ENCODE assay signal across 8 cellular contexts in genomic region chr4:77861500-77861899, GRCh38. TPM values are rescaled to one million over a fixed set of nuclear protein-coding genes. Genes with fewer than 3 reads are reported as not detected.
DNase-seq lines count a peak whose midpoint lies in the region; ATAC-seq and TF ChIP-seq lines count a peak whose summit lies in the region.

No MANE protein-coding gene starts in this region.

- TF ChIP-seq CTCF in WI38 (IDR thresholded peaks at IDR 0.05; ENCODE audit: low read depth, low read length) (no peak), suprapubic skin (IDR thresholded peaks at IDR 0.05) (no peak)

- peak overlapping the region; percentile 97 for H3K4me3 Mint-ChIP-seq in activated CD4-positive, alpha-beta T cell treated with anti-CD3 and anti-CD28 coated beads, Interleukin-2, amount 10 ng/mL, durations not matched to agents 7 days and 5 days

- TF ChIP-seq EP300 in suprapubic skin (IDR thresholded peaks at IDR 0.05): no peak

- peak overlapping the region; percentile 95 for H3K4me3 ChIP-seq in WI38 (ENCODE audit: low read depth, low read length)
- H3K4me3 ChIP-seq in suprapubic skin: peak overlapping the region; percentile 73

- peak overlapping the region; percentile 99 for H3K27ac ChIP-seq in suprapubic skin

- TF ChIP-seq POLR2A in suprapubic skin (IDR thresholded peaks at IDR 0.05): no peak

- peaks cover 14% of the 10 kb centered on the region for H3K36me3 Mint-ChIP-seq in activated CD4-positive, alpha-beta T cell treated with anti-CD3 and anti-CD28 coated beads, Interleukin-2, amount 10 ng/mL, durations not matched to agents 7 days and 5 days (ENCODE audit: low read depth)

- H3K27ac Mint-ChIP-seq in activated CD4-positive, alpha-beta T cell treated with anti-CD3 and anti-CD28 coated beads, Interleukin-2, amount 10 ng/mL, durations not matched to agents 7 days and 5 days: peak overlapping the region; percentile 98

- no peaks in the 10 kb centered on the region for H3K9me3 ChIP-seq in suprapubic skin

- DNase-seq in activated CD4-positive, alpha-beta T cell treated with anti-CD3 and anti-CD28 coated beads, Interleukin-2, amount 10 ng/mL, durations not matched to agents 7 days and 5 days: no peak
- no peak for DNase-seq in activated CD4-positive, alpha-beta T cell treated with anti-CD3 and anti-CD28 coated beads, Interleukin-2, amount 50 U/mL, for 48 hours
- DNase-seq in iris pigment epithelial cell (ENCODE audit: low read depth): peak; percentile 27
- no peak for DNase-seq in suprapubic skin (ENCODE audit: low spot score in 2 of 2)

- H3K4me1 ChIP-seq in suprapubic skin: peaks cover 20% of the 10 kb centered on the region

- H3K27me3 ChIP-seq in suprapubic skin: no peaks in the 10 kb centered on the region

- peaks cover 2% of the 10 kb centered on the region for H3K27me3 Mint-ChIP-seq in activated CD4-positive, alpha-beta T cell treated with anti-CD3 and anti-CD28 coated beads, Interleukin-2, amount 10 ng/mL, durations not matched to agents 7 days and 5 days

- 72% methylated on average over 1 of the region's 1 CpG for WGBS in suprapubic skin

- H3K4me1 Mint-ChIP-seq in activated CD4-positive, alpha-beta T cell treated with anti-CD3 and anti-CD28 coated beads, Interleukin-2, amount 10 ng/mL, durations not matched to agents 7 days and 5 days: peaks cover 67% of the 10 kb centered on the region

- ATAC-seq in GM19351 (IDR thresholded peaks at IDR 0.05; ENCODE audit: unreplicated experiment) (no peak), GM21360 (IDR thresholded peaks at IDR 0.05; ENCODE audit: unreplicated experiment) (no peak), GM19023 (IDR thresholded peaks at IDR 0.05; ENCODE audit: unreplicated experiment) (no peak)

- H3K9me3 Mint-ChIP-seq in activated CD4-positive, alpha-beta T cell treated with anti-CD3 and anti-CD28 coated beads, Interleukin-2, amount 10 ng/mL, durations not matched to agents 7 days and 5 days: no peaks in the 10 kb centered on the region

- peaks cover 7% of the 10 kb centered on the region for H3K36me3 ChIP-seq in suprapubic skin

- CTCF ChIA-PET in activated CD4-positive, alpha-beta T cell treated with anti-CD3 and anti-CD28 coated beads, Interleukin-2, amount 10 ng/mL, durations not matched to agents 7 days and 5 days (lab: Charles Lee): interaction anchor here (0.7 to 3.5 kb wide), 10 partner anchors 8 to 263 kb away, joined by 3 to 14 read pairs (median 6); no protein-coding TSS in a partner anchor

- POLR2A ChIA-PET in activated CD4-positive, alpha-beta T cell treated with anti-CD3 and anti-CD28 coated beads, Interleukin-2, amount 10 ng/mL, durations not matched to agents 7 days and 5 days (lab: Charles Lee): interaction anchor here (0.8 to 2.0 kb wide), 6 partner anchors 8 to 45 kb away, joined by 3 to 19 read pairs (median 6); no protein-coding TSS in a partner anchor

RNA-seq across cellular contexts. Expression of gene MRPL1, which starts 1.1 kb away (rescaled TPM):
- 10 to 100 TPM; 33.6 to 35.8 TPM for total RNA-seq in activated CD4-positive, alpha-beta T cell treated with anti-CD3 and anti-CD28 coated beads, Interleukin-2, amount 10 ng/mL, durations not matched to agents 7 days and 5 days
- total RNA-seq in suprapubic skin: 10 to 100 TPM; 13.2 to 28.2 (median 15.6) TPM

RNA-seq across cellular contexts. Expression of gene CNOT6L, which starts 42.3 kb away (rescaled TPM):
- 100 to 1,000 TPM; 108 to 122 TPM for total RNA-seq in activated CD4-positive, alpha-beta T cell treated with anti-CD3 and anti-CD28 coated beads, Interleukin-2, amount 10 ng/mL, durations not matched to agents 7 days and 5 days
- total RNA-seq in suprapubic skin: 10 to 100 TPM; 21.3 to 45.8 (median 39.6) TPM
